1 cellular context compared by ENCODE assay signal in genomic region chr16:66637806-66638205, GRCh38.
TF ChIP-seq lines count a peak whose summit lies in the region.

No MANE protein-coding gene starts in this region.

TF ChIP-seq in WTC11, 78 proteins besides CTCF, POLR2A, EP300 and RAD21 (continued from another document):
- TF ChIP-seq ZBTB43 (CRISPR knock-in tag; IDR thresholded peaks at IDR 0.05) (no peak), AR (CRISPR knock-in tag; IDR thresholded peaks at IDR 0.05) (no peak), SMAD3 (CRISPR knock-in tag; IDR thresholded peaks at IDR 0.05; ENCODE audit: borderline replicate concordance) (no peak), ZNF317 (CRISPR knock-in tag; IDR thresholded peaks at IDR 0.05; ENCODE audit: borderline replicate concordance, low read depth) (no peak), ARID4B (CRISPR knock-in tag; IDR thresholded peaks at IDR 0.05; ENCODE audit: borderline replicate concordance) (no peak), FOXK1 (CRISPR knock-in tag; IDR thresholded peaks at IDR 0.05) (no peak), ZNF281 (CRISPR knock-in tag; IDR thresholded peaks at IDR 0.05) (no peak), FOXP4 (CRISPR knock-in tag; IDR thresholded peaks at IDR 0.05) (no peak), ZNF671 (CRISPR knock-in tag; IDR thresholded peaks at IDR 0.05) (no peak)
TF ChIP-seq in WTC11: peak in this region for 0.
